In genomic region chr20:62605996-62606395, GRCh38 we compare ENCODE assay signal across 12 cellular contexts. TPM values are rescaled to one million over a fixed set of nuclear protein-coding genes. Genes with fewer than 3 reads are reported as not detected.
DNase-seq lines count a peak whose midpoint lies in the region; ATAC-seq, FAIRE-seq and TF ChIP-seq lines count a peak whose summit lies in the region.
"Had no signal": no experiment of that assay in that cellular context is flagged by ENCODE, and none has a peak within 500 bp of the region (broad histone marks: within the 10 kb centered on the region; RNA-seq: fewer than 3 reads in every experiment).

No MANE protein-coding gene starts in this region.

- CTCF ChIA-PET in H1 (lab: Charles Lee; ENCODE audit: partially characterized antibody): interaction anchor here (1.0 to 2.5 kb wide), 10 partner anchors 11 to 205 kb away, joined by 3 to 23 read pairs (median 3); no protein-coding TSS in a partner anchor

- WGBS in H1 (ENCODE audit: extremely low coverage in 1 of 2, insufficient coverage in 1 of 2, insufficient read length in 1 of 2, insufficient replicate concordance in 2 of 2, low coverage in 1 of 2, low lambda C conversion rate in 2 of 2, missing lambda C conversion rate in 1 of 2), 2 experiments: 49% methylated on average over 6 of the region's 6 CpGs; no CpG with 5 or more reads in 1 of the 2 experiments
- 47% methylated on average over 6 of the region's 6 CpGs for WGBS in prostate gland

- H3K9me3 ChIP-seq in H1 (ENCODE audit: insufficient read depth in 2 of 2, low read depth in 1 of 2, low read length in 1 of 2) (no peaks in the 10 kb centered on the region; a peak in 1 of 4 replicates), prostate gland (no peaks in the 10 kb centered on the region)

- peaks cover 5% of the 10 kb centered on the region for H3K4me1 Mint-ChIP-seq in chondrocyte (ENCODE audit: low read depth)

- intact Hi-C loops in prostate gland (cut with DNase I): no loop called here

- DNase-seq in GF-D8 (lab: John Stamatoyannopoulos, UW) (peak; percentile 20), NOMO-1 (lab: John Stamatoyannopoulos, UW; ENCODE audit: unreplicated experiment in 2 of 2) (peak; percentile 42 to 62), H1 (ENCODE audit: low read depth in 1 of 2, low spot score in 2 of 2) (no peak), prostate gland (ENCODE audit: low spot score) (no peak), SHP77 (lab: John Stamatoyannopoulos, UW) (no peak), chondrocyte (ENCODE audit: low spot score) (no peak)
- DNase-seq: activated effector memory CD4-positive, alpha-beta T cell treated with anti-CD3 and anti-CD28 coated beads, Interleukin-2, amount 50 U/mL, for 16 hours; MM.1S; T1000 had no signal

- TF ChIP-seq CTCF in H1 (IDR thresholded peaks at IDR 0.05; ENCODE audit: control extremely low read depth in 1 of 3, insufficient read depth in 1 of 3, low read depth in 1 of 3, low read length in 3 of 3) (no peak), prostate gland (IDR thresholded peaks at IDR 0.05) (no peak), chondrocyte (IDR thresholded peaks at IDR 0.05) (no peak)

- no peak overlapping the region for H3K27ac Mint-ChIP-seq in chondrocyte (ENCODE audit: unreplicated experiment)
- H3K27ac Mint-ChIP-seq: type B pancreatic cell had no signal

- H2AFZ ChIP-seq in H1 (ENCODE audit: low read length): no peak overlapping the region

- H3K4me1 ChIP-seq in H1 (replicated peaks in 1 of 4; ENCODE audit: control insufficient read depth in 3 of 4, insufficient read depth in 4 of 4, low read length in 3 of 4) (peaks cover 6 to 26% (median 16%) of the 10 kb centered on the region in 4 experiments), prostate gland (replicated peaks) (peaks cover 5% of the 10 kb centered on the region)

- H4K8ac ChIP-seq in H1 (ENCODE audit: extremely low read depth, insufficient read depth, low read length): no peak overlapping the region

- peak overlapping the region; percentile 99 for H4K91ac ChIP-seq in H1 (replicated peaks; ENCODE audit: insufficient read length, low read length)

- H2BK15ac ChIP-seq in H1 (ENCODE audit: low read length): peak overlapping the region; percentile 31; the same call in 1 of the 2 replicates

- H4K20me1 ChIP-seq in H1 (replicated peaks in 1 of 2; ENCODE audit: control insufficient read depth in 1 of 2, insufficient read depth in 2 of 2, low read length in 2 of 2): no peaks in the 10 kb centered on the region

- no peak overlapping the region for H3K27ac ChIP-seq in H1 (ENCODE audit: low read depth, low read length)
- no peak overlapping the region for H3K27ac ChIP-seq in prostate gland

- H2BK20ac ChIP-seq in H1 (ENCODE audit: low read length): no peak overlapping the region

- no peaks in the 10 kb centered on the region for H3K23me2 ChIP-seq in H1 (ENCODE audit: low read depth, low read length)

- H4K5ac ChIP-seq in H1 (ENCODE audit: insufficient read length, low read depth, low read length): peak overlapping the region; percentile 41

- POLR2A ChIA-PET in H1 (lab: Charles Lee; ENCODE audit: partially characterized antibody): no interaction called here

- H3K23ac ChIP-seq in H1 (ENCODE audit: insufficient read length): no peak overlapping the region

- H2BK12ac ChIP-seq in H1 (ENCODE audit: low read depth, low read length): peak overlapping the region; percentile 60; the same call in 1 of the 2 replicates

- no peak for ATAC-seq in GM21447 (IDR thresholded peaks at IDR 0.05; ENCODE audit: unreplicated experiment)
- ATAC-seq: GM12878 had no signal

- H3K36me3 ChIP-seq in H1 (ENCODE audit: control insufficient read depth in 2 of 4, insufficient read depth in 4 of 4, low read length in 3 of 4) (no peaks in the 10 kb centered on the region), prostate gland (no peaks in the 10 kb centered on the region)

- no peak for TF ChIP-seq RAD21 in H1 (IDR thresholded peaks at IDR 0.05 in 1 of 2, conservative IDR thresholded peaks at IDR 0.05 in 1 of 2; ENCODE audit: low read depth in 2 of 2, low read length in 2 of 2)

- H2BK5ac ChIP-seq in H1 (ENCODE audit: low read depth, low read length): peak overlapping the region; percentile 54; the same call in 1 of the 2 replicates

- peak overlapping the region; percentile 11 for H3K56ac ChIP-seq in H1 (replicated peaks; ENCODE audit: insufficient read length, low read depth, low read length)

- TF ChIP-seq POLR2A in H1 (IDR thresholded peaks at IDR 0.05; ENCODE audit: control extremely low read depth in 1 of 2, low read depth in 2 of 2, low read length in 2 of 2) (no peak), prostate gland (IDR thresholded peaks at IDR 0.05) (peak; percentile 10)

- H3K4me3 Mint-ChIP-seq in chondrocyte (ENCODE audit: unreplicated experiment): no peak overlapping the region
- H3K4me3 Mint-ChIP-seq: type B pancreatic cell had no signal

- FAIRE-seq in H1 (lab: Jason Lieb, UNC): no peak
- FAIRE-seq: GM12878 had no signal

- H3K18ac ChIP-seq in H1 (ENCODE audit: extremely low read depth, low read length): no peak overlapping the region

- no peaks in the 10 kb centered on the region for H3K79me2 ChIP-seq in H1 (ENCODE audit: control insufficient read depth in 1 of 2, insufficient read depth in 2 of 2, low read length in 2 of 2)

- TF ChIP-seq EP300 in H1 (IDR thresholded peaks at IDR 0.05; ENCODE audit: borderline replicate concordance in 1 of 2, low read depth in 2 of 2, low read length in 2 of 2): no peak

- peak overlapping the region; percentile 97 for H3K4ac ChIP-seq in H1 (replicated peaks; ENCODE audit: insufficient read length, low read depth, low read length)

- peak overlapping the region; percentile 60 for H2BK120ac ChIP-seq in H1 (replicated peaks; ENCODE audit: low read depth, low read length)

- no peaks in the 10 kb centered on the region for H3K79me1 ChIP-seq in H1 (ENCODE audit: low read depth, low read length)

- no peak overlapping the region for H3K14ac ChIP-seq in H1 (ENCODE audit: insufficient read length)

- H3K9ac ChIP-seq in H1 (replicated peaks in 1 of 4; ENCODE audit: extremely low read depth in 1 of 4, low read depth in 3 of 4, low read length in 3 of 4): no peak overlapping the region

- H3K36me3 Mint-ChIP-seq in chondrocyte (ENCODE audit: low read depth): no peaks in the 10 kb centered on the region
- H3K36me3 Mint-ChIP-seq: type B pancreatic cell had no signal

- H3K27me3 Mint-ChIP-seq in chondrocyte (ENCODE audit: low read depth): peaks cover 39% of the 10 kb centered on the region

- H3K27me3 ChIP-seq in H1 (replicated peaks in 1 of 4; ENCODE audit: control insufficient read depth in 3 of 4, extremely low read depth in 1 of 4, insufficient read depth in 3 of 4, low read length in 3 of 4): no peaks in the 10 kb centered on the region; a peak in 1 of 7 replicates
- no peaks in the 10 kb centered on the region for H3K27me3 ChIP-seq in prostate gland (replicated peaks; ENCODE audit: insufficient read depth)

- H3K4me3 ChIP-seq in H1 (ENCODE audit: extremely low read depth in 1 of 4, insufficient read depth in 2 of 4, low read depth in 3 of 4, low read length in 4 of 4) (no peak overlapping the region), prostate gland (no peak overlapping the region)
- H3K4me3 ChIP-seq: GM12878 had no signal

- no peak overlapping the region for H2AK5ac ChIP-seq in H1 (ENCODE audit: low read depth, low read length)

- no peak overlapping the region for H3K4me2 ChIP-seq in H1 (ENCODE audit: insufficient read depth in 1 of 2, low read depth in 2 of 2, low read length in 2 of 2)

- peaks cover 5% of the 10 kb centered on the region for H3K9me3 Mint-ChIP-seq in chondrocyte (ENCODE audit: low read depth)
- H3K9me3 Mint-ChIP-seq: type B pancreatic cell had no signal

TF ChIP-seq in H1, 55 proteins besides CTCF, POLR2A, EP300 and RAD21:
- TF ChIP-seq PHF8 (conservative IDR thresholded peaks at IDR 0.05; ENCODE audit: low read depth, low read length): no peak
- TF ChIP-seq RBBP5 (IDR thresholded peaks at IDR 0.05; ENCODE audit: borderline replicate concordance, low read depth, low read length): 0 out of 2 replicates have a peak, but pooled peaks have one; percentile 16

RNA-seq across cellular contexts. Expression of gene SLCO4A1, which starts 36.3 kb away (rescaled TPM):
- 18.2 and 18.5 TPM in 2 replicates for total RNA-seq in H1 (2021; fragmentation: NEBNext Ultra II Directional; extraction: Animal tissue kit (Norgen Biotek cat#: 25700))
- polyA plus RNA-seq in H1 (2011; rRNA removed): 10.5 and 13.3 TPM in 2 replicates
- 10.5 TPM for polyA plus RNA-seq in H1 (2011; cell fraction: cytosol; rRNA removed)
- polyA plus RNA-seq in H1 (2011; cell fraction: nucleus; rRNA removed): 30.4 TPM
- polyA plus RNA-seq in H1 (2012, experiment 1 of 2): 15.4 to 21.3 TPM (median 15.8 TPM) in 4 replicates
- polyA plus RNA-seq in H1 (2012, experiment 2 of 2): 19.2 TPM
- polyA plus RNA-seq in H1 (2013, experiment 1 of 2): 19.8 TPM
- 21.9 TPM for polyA plus RNA-seq in H1 (2013, experiment 2 of 2)
- 6.1 and 7.4 TPM in 2 replicates for polyA minus RNA-seq in H1 (2011; rRNA and poly(A)+ RNA removed)
- polyA minus RNA-seq in H1 (2011; cell fraction: cytosol; rRNA and poly(A)+ RNA removed): 9.3 TPM
- 10.6 TPM for polyA minus RNA-seq in H1 (2011; cell fraction: nucleus; rRNA and poly(A)+ RNA removed)
- total RNA-seq in prostate gland (10 to 100 TPM in 1 of 2 donors, 1 to 10 TPM in 1; 4.5 to 12.3 TPM), chondrocyte (not detected in 3 replicates)

Comparison
In these comparisons a context has a peak if more than half of its experiments do, and no peak if none do; other contexts are left out.
1. DNase-seq: peak in GF-D8 (single experiment) and NOMO-1 (2 of 2); none in H1 (0 of 2), prostate gland (single experiment), SHP77 (0 of 2) and chondrocyte (single experiment).